18 cellular contexts compared by ENCODE assay signal in the genomic region with DNA sequence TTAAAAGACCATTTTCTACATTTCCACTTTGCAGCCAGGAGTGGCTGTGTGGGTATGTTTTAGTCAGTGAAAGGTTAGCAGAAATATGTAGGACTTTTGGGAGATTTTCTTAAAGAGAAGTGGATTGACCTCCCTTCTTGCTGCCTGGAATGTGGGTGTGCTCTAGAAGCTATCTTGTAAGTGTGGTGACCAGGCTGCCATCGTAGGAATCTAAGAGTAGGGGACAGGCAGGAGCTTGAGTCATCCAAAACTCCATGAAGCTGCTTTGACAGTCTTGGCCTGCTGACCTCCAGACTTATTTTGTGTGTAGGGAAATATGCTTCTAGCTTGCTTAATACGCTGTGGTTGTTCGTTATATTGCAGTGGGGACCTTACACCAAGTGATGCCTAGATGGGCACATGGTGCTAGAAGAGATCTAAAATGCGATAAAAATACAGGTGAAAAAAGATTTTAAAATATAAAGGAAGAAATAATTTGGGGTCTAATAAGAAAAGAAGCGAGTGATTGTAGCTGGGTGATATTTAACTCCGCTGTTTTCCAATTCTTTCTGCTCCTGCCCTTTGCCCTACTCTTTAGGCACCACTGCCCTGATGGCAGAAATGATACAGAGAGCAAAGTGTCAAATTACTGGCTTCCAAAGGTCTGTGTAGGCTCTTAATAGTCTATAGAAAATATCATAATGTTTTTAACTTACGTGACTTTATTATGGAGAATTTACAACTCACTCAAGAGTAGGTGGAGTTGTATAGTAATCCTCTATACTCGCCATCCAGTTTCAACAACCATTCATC.
A peak's percentile ranks its signal among the peaks of the same experiment; 100 is the strongest.
DNase-seq lines count a peak whose midpoint lies in the region; ATAC-seq and TF ChIP-seq lines count a peak whose summit lies in the region.
"Had no signal": no experiment of that assay in that cellular context is flagged by ENCODE, and none has a peak within 500 bp of the region (broad histone marks: within the 10 kb centered on the region; RNA-seq: fewer than 3 reads in every experiment).

No MANE protein-coding gene starts in this region.

- H3K36me3 Mint-ChIP-seq in MCF 10A (ENCODE audit: insufficient read depth, unreplicated experiment) (no peaks in the 10 kb centered on the region), immature natural killer cell (no peaks in the 10 kb centered on the region)
- H3K36me3 Mint-ChIP-seq: activated CD4-positive, alpha-beta memory T cell treated with anti-CD3 and anti-CD28 coated beads for 36 hours; CD8-positive, alpha-beta T cell had no signal

- H3K27me3 ChIP-seq in smooth muscle cell (ENCODE audit: low read depth) = no peaks in the 10 kb centered on the region
- H3K27me3 ChIP-seq: ascending aorta, tibial nerve had no signal

- no peak overlapping the region for H3K27ac ChIP-seq in smooth muscle cell (ENCODE audit: low read depth)
- H3K27ac ChIP-seq: ascending aorta, tibial nerve had no signal

- H3K9me3 Mint-ChIP-seq in MCF 10A (ENCODE audit: unreplicated experiment) = no peaks in the 10 kb centered on the region
- peaks cover 0 to 3% (median 0%) of the 10 kb centered on the region in 6 donors for H3K9me3 Mint-ChIP-seq in immature natural killer cell
- H3K9me3 Mint-ChIP-seq: activated CD4-positive, alpha-beta memory T cell treated with anti-CD3 and anti-CD28 coated beads for 36 hours; activated T-helper 1 cell treated with anti-CD3 and anti-CD28 coated beads, Interleukin-12 subunit alpha, Interleukin-12 subunit beta, Interleukin-2, Interleukin-4 antibody, amounts not matched to agents 30 ng/mL and 10 ng/mL and 1 ng/mL, durations not matched to agents 14 hours and 24 hours and 36 hours; CD8-positive, alpha-beta T cell had no signal

- DNase-seq in M059J (ENCODE audit: low read depth) (peak; percentile 75), MCF 10A (ENCODE audit: unreplicated experiment) (peak; percentile 37), left lobe of liver (ENCODE audit: low spot score) (no peak), smooth muscle cell (lab: John Stamatoyannopoulos, UW; ENCODE audit: unreplicated experiment) (no peak), immature natural killer cell (no peak), NCI-H1436 treated with DMSO at 0.1 percent for 48 hours (lab: John Stamatoyannopoulos, UW) (no peak), amygdala (lab: John Stamatoyannopoulos, UW) (no peak), NCI-H748 treated with DMSO at 0.1 percent for 48 hours (lab: John Stamatoyannopoulos, UW) (no peak)
- DNase-seq: activated CD4-positive, alpha-beta memory T cell treated with anti-CD3 and anti-CD28 coated beads for 36 hours; CD8-positive, alpha-beta T cell; effector CD8-positive, alpha-beta T cell; GDM1; stimulated activated CD4-positive, alpha-beta T cell treated with anti-CD3 and anti-CD28 coated beads, Interleukin-2, amount 100 ng/mL, for 24 hours; stimulated activated CD8-positive, alpha-beta memory T cell treated with anti-CD3 and anti-CD28 coated beads, Interleukin-4, amount 100 ng/mL, for 48 hours had no signal

- POLR2A ChIA-PET in MCF 10A (lab: Yijun Ruan, JAX) = interaction anchor here (0.6 to 1.5 kb wide), 4 partner anchors 11 to 440 kb away, joined by 3 to 5 read pairs (median 4); no protein-coding TSS in a partner anchor

- no TSS peak for BruUV-seq in MCF 10A (replicated peaks; lab: Mats Ljungman, UMichigan)

- H3K4me2 ChIP-seq in smooth muscle cell = peak overlapping the region; percentile 20

- H3K9me3 ChIP-seq in smooth muscle cell (replicated peaks; ENCODE audit: low read depth) = no peaks in the 10 kb centered on the region
- H3K9me3 ChIP-seq: ascending aorta, mucosa of descending colon, tibial nerve had no signal

- no peaks in the 10 kb centered on the region for H3K79me2 ChIP-seq in smooth muscle cell (ENCODE audit: low read depth)

- CTCF ChIA-PET in MCF 10A (lab: Yijun Ruan, JAX) = no interaction called here

- H3K27ac Mint-ChIP-seq in MCF 10A (ENCODE audit: low read depth, unreplicated experiment) (peak overlapping the region; percentile 70), immature natural killer cell (no peak overlapping the region)
- H3K27ac Mint-ChIP-seq: activated CD4-positive, alpha-beta memory T cell treated with anti-CD3 and anti-CD28 coated beads for 36 hours; activated T-helper 1 cell treated with anti-CD3 and anti-CD28 coated beads, Interleukin-12 subunit alpha, Interleukin-12 subunit beta, Interleukin-2, Interleukin-4 antibody, amounts not matched to agents 30 ng/mL and 10 ng/mL and 1 ng/mL, durations not matched to agents 14 hours and 24 hours and 36 hours; CD8-positive, alpha-beta T cell had no signal

- intact Hi-C loops in MCF 10A (cut with micrococcal nuclease) = loop anchor here (5.0 kb wide), 2 partner anchors 302 to 637 kb away; no protein-coding TSS in a partner anchor

- peak; percentile 38 for ATAC-seq in left lobe of liver
- ATAC-seq: CD8-positive, alpha-beta T cell; mucosa of descending colon had no signal

- peaks cover 3% of the 10 kb centered on the region for H3K4me1 ChIP-seq in smooth muscle cell (ENCODE audit: low read depth)

- H2AFZ ChIP-seq in smooth muscle cell (ENCODE audit: low read depth) = no peak overlapping the region

- no peaks in the 10 kb centered on the region for H3K27me3 Mint-ChIP-seq in MCF 10A (ENCODE audit: insufficient read depth, unreplicated experiment)
- peaks cover 0 to 5% (median 2%) of the 10 kb centered on the region in 3 donors for H3K27me3 Mint-ChIP-seq in immature natural killer cell (ENCODE audit: low read depth in 3 of 3)
- H3K27me3 Mint-ChIP-seq: activated CD4-positive, alpha-beta memory T cell treated with anti-CD3 and anti-CD28 coated beads for 36 hours had no signal

- H3K4me1 Mint-ChIP-seq in MCF 10A (ENCODE audit: insufficient read depth, unreplicated experiment) = peaks cover 34% of the 10 kb centered on the region
- no peaks in the 10 kb centered on the region for H3K4me1 Mint-ChIP-seq in immature natural killer cell

- no peaks in the 10 kb centered on the region for H4K20me1 ChIP-seq in smooth muscle cell (ENCODE audit: low read depth)

- H3K36me3 ChIP-seq in smooth muscle cell (ENCODE audit: low read depth) = no peaks in the 10 kb centered on the region
- H3K36me3 ChIP-seq: ascending aorta, tibial nerve had no signal

- H3K9ac ChIP-seq in smooth muscle cell (ENCODE audit: low read depth) = no peak overlapping the region

- no peaks in the 10 kb centered on the region for H3F3A ChIP-seq in smooth muscle cell (ENCODE audit: low read depth)

- TF ChIP-seq CTCF in MCF 10A (IDR thresholded peaks at IDR 0.05; ENCODE audit: unreplicated experiment) = no peak
- TF ChIP-seq CTCF in smooth muscle cell (IDR thresholded peaks at IDR 0.05; ENCODE audit: borderline replicate concordance, insufficient read depth, poor library complexity, severe bottlenecking) = no peak

- H3K4me3 ChIP-seq in smooth muscle cell = no peak overlapping the region
- H3K4me3 ChIP-seq: ascending aorta, mucosa of descending colon, tibial nerve had no signal

- WGBS in smooth muscle cell (ENCODE audit: low lambda C conversion rate) = 81% methylated on average over 8 of the region's 8 CpGs

- no peak overlapping the region for H3K4me3 Mint-ChIP-seq in MCF 10A (ENCODE audit: unreplicated experiment)
- H3K4me3 Mint-ChIP-seq in immature natural killer cell = no peak overlapping the region
- H3K4me3 Mint-ChIP-seq: activated CD4-positive, alpha-beta memory T cell treated with anti-CD3 and anti-CD28 coated beads for 36 hours; activated T-helper 1 cell treated with anti-CD3 and anti-CD28 coated beads, Interleukin-12 subunit alpha, Interleukin-12 subunit beta, Interleukin-2, Interleukin-4 antibody, amounts not matched to agents 30 ng/mL and 10 ng/mL and 1 ng/mL, durations not matched to agents 14 hours and 24 hours and 36 hours; CD8-positive, alpha-beta T cell had no signal

Comparison
In these comparisons a context has a peak if more than half of its experiments do, and no peak if none do; other contexts are left out.
1. DNase-seq: peak in M059J (single experiment) and MCF 10A (single experiment); none in left lobe of liver (single experiment), smooth muscle cell (single experiment), immature natural killer cell (0 of 3), NCI-H1436 treated with DMSO at 0.1 percent for 48 hours (single experiment), amygdala (0 of 56) and NCI-H748 treated with DMSO at 0.1 percent for 48 hours (single experiment).